ENCODE assay signal across 1 cellular context in genomic region chr5:172451771-172452197, GRCh38.
TF ChIP-seq lines count a peak whose summit lies in the region.

No MANE protein-coding gene starts in this region.

TF ChIP-seq in WTC11, 78 proteins besides CTCF, POLR2A, EP300 and RAD21 (continued from another document):
- TF ChIP-seq ZNF512 (CRISPR knock-in tag; IDR thresholded peaks at IDR 0.05; ENCODE audit: borderline replicate concordance) (no peak), MAX (CRISPR knock-in tag; IDR thresholded peaks at IDR 0.05) (no peak)
